Comparison of ENCODE assay signal across 8 cellular contexts in genomic region chr4:184151988-184152485, GRCh38.
"Had no signal": no experiment of that assay in that cellular context is flagged by ENCODE, and none has a peak within 500 bp of the region (broad histone marks: within the 10 kb centered on the region; RNA-seq: fewer than 3 reads in every experiment).

No MANE protein-coding gene starts in this region.

- DNase-seq: H7, HFFc6 had no signal

- H3K9me3 Mint-ChIP-seq: GM23338 had no signal

- H3K4me3 ChIP-seq: GM23338, HAP-1 had no signal

- ATAC-seq: GM23338, HCT116, HepG2 had no signal

- H3K4me1 ChIP-seq: HAP-1 had no signal

- H3K4me2 ChIP-seq: GM23338 had no signal

- H2AFZ ChIP-seq: GM23338 had no signal

- FAIRE-seq: HepG2 had no signal

- H3K27ac ChIP-seq: HL-60 had no signal

- H3K27ac Mint-ChIP-seq: GM23338, HFFc6, IgD-negative memory B cell had no signal

- H3K4me3 Mint-ChIP-seq: GM23338, HFFc6, IgD-negative memory B cell had no signal

- H3K4me1 Mint-ChIP-seq: IgD-negative memory B cell had no signal

- H3K36me3 ChIP-seq: HAP-1 had no signal

- H3K9me3 ChIP-seq: HAP-1 had no signal
